ENCODE assay signal across 10 cellular contexts in genomic region chr18:12904012-12904516, GRCh38. TPM values are rescaled to one million over a fixed set of nuclear protein-coding genes. Genes with fewer than 3 reads are reported as not detected.
DNase-seq lines count a peak whose midpoint lies in the region; ATAC-seq, FAIRE-seq and TF ChIP-seq lines count a peak whose summit lies in the region.
"Had no signal": no experiment of that assay in that cellular context is flagged by ENCODE, and none has a peak within 500 bp of the region (broad histone marks: within the 10 kb centered on the region; RNA-seq: fewer than 3 reads in every experiment).

No MANE protein-coding gene starts in this region.

- peak; percentile 68 for DNase-seq in activated naive CD4-positive, alpha-beta T cell treated with anti-CD3 and anti-CD28 coated beads for 36 hours
- DNase-seq in activated naive CD4-positive, alpha-beta T cell (lab: John Stamatoyannopoulos, UW): no peak
- peak; percentile 66 to 71 for DNase-seq in activated T-cell treated with anti-CD3 and anti-CD28 coated beads, Interleukin-2, amount 50 U/mL, for 48 hours
- no peak for DNase-seq in HepG2 (ENCODE audit: low spot score)
- DNase-seq in urothelium cell line (ENCODE audit: low spot score): no peak
- no peak for DNase-seq in kidney tubule cell (ENCODE audit: low spot score)
- DNase-seq in Caco-2: no peak

- no peak overlapping the region for H3K4me3 Mint-ChIP-seq in activated naive CD4-positive, alpha-beta T cell treated with anti-CD3 and anti-CD28 coated beads for 36 hours
- H3K4me3 Mint-ChIP-seq in Caco-2 (ENCODE audit: unreplicated experiment): no peak overlapping the region

- TF ChIP-seq CTCF in HepG2 (CRISPR knock-in tag; IDR thresholded peaks at IDR 0.05): no peak
- TF ChIP-seq CTCF in Caco-2 (IDR thresholded peaks at IDR 0.05; ENCODE audit: insufficient read depth in 1 of 2, low read depth in 1 of 2, low read length in 1 of 2, severe bottlenecking in 1 of 2, unreplicated experiment in 1 of 2): no peak

- no peak for TF ChIP-seq EP300 in HepG2 (IDR thresholded peaks at IDR 0.05; ENCODE audit: low read depth in 2 of 2, low read length in 2 of 2)
- no peak for TF ChIP-seq EP300 in HepG2 (CRISPR knock-in tag; IDR thresholded peaks at IDR 0.05; ENCODE audit: borderline replicate concordance)

- no peaks in the 10 kb centered on the region for H3K27me3 Mint-ChIP-seq in activated naive CD4-positive, alpha-beta T cell treated with anti-CD3 and anti-CD28 coated beads for 36 hours (ENCODE audit: low read depth)
- no peaks in the 10 kb centered on the region for H3K27me3 Mint-ChIP-seq in Caco-2 (ENCODE audit: insufficient read depth, unreplicated experiment)

- H3K36me3 ChIP-seq in HepG2 (replicated peaks in 1 of 2; ENCODE audit: control insufficient read depth in 1 of 2, insufficient read depth in 2 of 2, low read length in 2 of 2) (no peaks in the 10 kb centered on the region), Caco-2 (ENCODE audit: control insufficient read depth, insufficient read depth, low read length) (no peaks in the 10 kb centered on the region)
- H3K36me3 ChIP-seq: SJCRH30 had no signal

- H4K20me1 ChIP-seq in HepG2 (ENCODE audit: insufficient read depth, low read length): no peaks in the 10 kb centered on the region

- FAIRE-seq in HepG2 (lab: Jason Lieb, UNC) (no peak), urothelium cell line (lab: Jason Lieb, UNC) (peak; percentile 58)
- FAIRE-seq: astrocyte had no signal

- peak overlapping the region; percentile 26 for H3K27ac Mint-ChIP-seq in activated naive CD4-positive, alpha-beta T cell treated with anti-CD3 and anti-CD28 coated beads for 36 hours
- H3K27ac Mint-ChIP-seq in Caco-2 (ENCODE audit: unreplicated experiment): no peak overlapping the region

- H3K9me3 Mint-ChIP-seq in activated naive CD4-positive, alpha-beta T cell treated with anti-CD3 and anti-CD28 coated beads for 36 hours: no peaks in the 10 kb centered on the region
- no peaks in the 10 kb centered on the region for H3K9me3 Mint-ChIP-seq in Caco-2 (ENCODE audit: unreplicated experiment)

- H3K27ac ChIP-seq in HepG2 (ENCODE audit: extremely low read length, insufficient read depth, low read length): no peak overlapping the region
- H3K27ac ChIP-seq: SJCRH30 had no signal

- ATAC-seq in HepG2: no peak
- no peak for ATAC-seq in HG03025 (IDR thresholded peaks at IDR 0.05; ENCODE audit: low FRiP score, unreplicated experiment)

- WGBS in HepG2 (ENCODE audit: low lambda C conversion rate): 40% methylated on average over 8 of the region's 8 CpGs

- BruUV-seq in HepG2 (replicated peaks; lab: Mats Ljungman, UMichigan) (no TSS peak), Caco-2 (replicated peaks; lab: Mats Ljungman, UMichigan) (no TSS peak)

- CTCF ChIA-PET in activated naive CD4-positive, alpha-beta T cell treated with anti-CD3 and anti-CD28 coated beads for 36 hours (lab: Charles Lee): interaction anchor here (0.9 to 3.3 kb wide), 3 partner anchors 10 to 87 kb away, joined by 3 to 19 read pairs (median 12); no protein-coding TSS in a partner anchor
- CTCF ChIA-PET in HepG2 (lab: Yijun Ruan, JAX; ENCODE audit: low intra/inter-chr PET ratio, low total read pairs) (no interaction called here), Caco-2 (lab: Charles Lee) (no interaction called here)

- no peak overlapping the region for H2AFZ ChIP-seq in HepG2 (ENCODE audit: low read length)

- peaks cover 1 to 26% of the 10 kb centered on the region in 2 experiments; a peak in 3 of 5 replicates for H3K27me3 ChIP-seq in HepG2 (ENCODE audit: control insufficient read depth in 1 of 2, insufficient read depth in 2 of 2, low read length in 2 of 2)
- H3K27me3 ChIP-seq in Caco-2 (replicated peaks; ENCODE audit: control insufficient read depth, insufficient read depth, low read length): no peaks in the 10 kb centered on the region
- H3K27me3 ChIP-seq: SJCRH30 had no signal

- no peaks in the 10 kb centered on the region for H3K36me3 Mint-ChIP-seq in activated naive CD4-positive, alpha-beta T cell treated with anti-CD3 and anti-CD28 coated beads for 36 hours (ENCODE audit: low read depth)
- no peaks in the 10 kb centered on the region for H3K36me3 Mint-ChIP-seq in Caco-2 (ENCODE audit: insufficient read depth, unreplicated experiment)

- H3K4me1 ChIP-seq in HepG2 (ENCODE audit: insufficient read depth, low read length): peaks cover 38% of the 10 kb centered on the region
- no peaks in the 10 kb centered on the region for H3K4me1 ChIP-seq in Caco-2
- H3K4me1 ChIP-seq: SJCRH30 had no signal

- H3K4me3 ChIP-seq in HepG2 (replicated peaks in 1 of 3; ENCODE audit: insufficient read depth in 1 of 3, low read depth in 2 of 3, low read length in 3 of 3) (no peak overlapping the region), Caco-2 (ENCODE audit: low read depth, low read length) (no peak overlapping the region)
- H3K4me3 ChIP-seq: SJCRH30 had no signal

- H3K9me3 ChIP-seq in HepG2 (ENCODE audit: low read length): no peaks in the 10 kb centered on the region
- H3K9me3 ChIP-seq in Caco-2: no peaks in the 10 kb centered on the region
- H3K9me3 ChIP-seq: SJCRH30 had no signal

- no peak overlapping the region for H3K9ac ChIP-seq in HepG2 (ENCODE audit: insufficient read depth, low read depth, low read length)

- POLR2A ChIA-PET in HepG2 (lab: Yijun Ruan, JAX) (interaction anchor here (2.4 kb wide), 1 partner anchor 20 kb away, joined by 12 read pairs; the partner anchor contains the start of gene PTPN2), Caco-2 (lab: Charles Lee) (no interaction called here)

- TF ChIP-seq RAD21 in HepG2 (CRISPR knock-in tag; IDR thresholded peaks at IDR 0.05): no peak

- intact Hi-C loops in activated naive CD4-positive, alpha-beta T cell treated with anti-CD3 and anti-CD28 coated beads for 36 hours (cut with micrococcal nuclease): no loop called here
- intact Hi-C loops in HepG2 (cut with micrococcal nuclease; ENCODE audit: unreplicated experiment): no loop called here
- intact Hi-C loops in Caco-2 (cut with micrococcal nuclease; ENCODE audit: unreplicated experiment): no loop called here

- H3K79me2 ChIP-seq in HepG2 (ENCODE audit: insufficient read depth, low read length): no peaks in the 10 kb centered on the region

- H3K4me1 Mint-ChIP-seq in activated naive CD4-positive, alpha-beta T cell treated with anti-CD3 and anti-CD28 coated beads for 36 hours (ENCODE audit: low read depth): peaks cover 4% of the 10 kb centered on the region
- no peaks in the 10 kb centered on the region for H3K4me1 Mint-ChIP-seq in Caco-2 (ENCODE audit: low read depth, unreplicated experiment)

- no peak for TF ChIP-seq POLR2A in HepG2 (IDR thresholded peaks at IDR 0.05; ENCODE audit: insufficient read depth in 1 of 2, low read depth in 2 of 2, low read length in 2 of 2)

- peak overlapping the region; percentile 45 for H3K4me2 ChIP-seq in HepG2 (ENCODE audit: low read depth, low read length)

- in situ Hi-C loops in HepG2 (cut with HindIII; ENCODE audit: extremely low pct_ligation_motif_present, low pct_unique_long_range_greater_than_20kb): no loop called here

RNA-seq across cellular contexts. Expression of gene PTPN2, which starts 20.0 kb away (rescaled TPM):
- 10 to 100 TPM; 68.5 to 71.8 TPM for total RNA-seq in activated naive CD4-positive, alpha-beta T cell treated with anti-CD3 and anti-CD28 coated beads for 36 hours
- total RNA-seq in HepG2 (2016; rRNA removed; fragmentation: Illumina TruSeq; extraction: Trizol) (41.5 and 50.4 TPM in 2 replicates), Caco-2 (2022) (53.4 and 55.0 TPM in 2 replicates)
- 49.3 and 52.6 TPM in 2 replicates for total RNA-seq in HepG2 (2016; cell fraction: cytosol; rRNA removed; fragmentation: Illumina TruSeq; extraction: Trizol; ENCODE audit: low read depth)
- 38.4 and 56.0 TPM in 2 replicates for total RNA-seq in HepG2 (2016; cell fraction: insoluble cytoplasmic fraction; rRNA removed; fragmentation: Illumina TruSeq; extraction: Trizol)
- 51.7 and 54.4 TPM in 2 replicates for total RNA-seq in HepG2 (2016; cell fraction: membrane; rRNA removed; fragmentation: Illumina TruSeq; extraction: Trizol)
- total RNA-seq in HepG2 (2016; cell fraction: nucleus; rRNA removed; fragmentation: Illumina TruSeq; extraction: Trizol): 26.0 and 29.7 TPM in 2 replicates
- 19.0 and 24.9 TPM in 2 replicates for polyA plus RNA-seq in HepG2 (2011; rRNA removed)
- polyA plus RNA-seq in HepG2 (2011; cell fraction: cytosol; rRNA removed): 10.2 and 14.5 TPM in 2 replicates
- 11.5 and 12.9 TPM in 2 replicates for polyA plus RNA-seq in HepG2 (2011; cell fraction: nucleus; rRNA removed)
- 22.1 and 25.7 TPM in 2 replicates for polyA plus RNA-seq in HepG2 (2012)
- polyA plus RNA-seq in HepG2 (2016; cell fraction: cytosol; fragmentation: Illumina TruSeq; extraction: Trizol; ENCODE audit: low read depth): 32.5 and 35.5 TPM in 2 replicates
- polyA plus RNA-seq in HepG2 (2016; cell fraction: insoluble cytoplasmic fraction; fragmentation: Illumina TruSeq; extraction: Trizol; ENCODE audit: low read depth): 63.2 and 65.8 TPM in 2 replicates
- 42.7 and 43.8 TPM in 2 replicates for polyA plus RNA-seq in HepG2 (2016; cell fraction: membrane; fragmentation: Illumina TruSeq; extraction: Trizol; ENCODE audit: low read depth)
- 42.7 and 47.1 TPM in 2 replicates for polyA plus RNA-seq in HepG2 (2016; cell fraction: nucleus; fragmentation: Illumina TruSeq; extraction: Trizol; ENCODE audit: insufficient read depth, low read depth)
- polyA minus RNA-seq in HepG2 (2011; rRNA and poly(A)+ RNA removed; ENCODE audit: low replicate concordance): 15.3 and 15.9 TPM in 2 replicates
- 19.2 and 19.3 TPM in 2 replicates for polyA minus RNA-seq in HepG2 (2011; cell fraction: cytosol; rRNA and poly(A)+ RNA removed)
- 31.0 and 33.9 TPM in 2 replicates for polyA minus RNA-seq in HepG2 (2011; cell fraction: nucleus; rRNA and poly(A)+ RNA removed)

RNA-seq across cellular contexts. Expression of gene SEH1L, which starts 43.7 kb away (rescaled TPM):
- 10 to 100 TPM; 82.6 to 85.4 TPM for total RNA-seq in activated naive CD4-positive, alpha-beta T cell treated with anti-CD3 and anti-CD28 coated beads for 36 hours
- total RNA-seq in HepG2 (2016; rRNA removed; fragmentation: Illumina TruSeq; extraction: Trizol) (59.6 and 96.2 TPM in 2 replicates), Caco-2 (2022) (116 and 118 TPM in 2 replicates)
- 17.4 and 19.2 TPM in 2 replicates for total RNA-seq in HepG2 (2016; cell fraction: cytosol; rRNA removed; fragmentation: Illumina TruSeq; extraction: Trizol; ENCODE audit: low read depth)
- 55.1 and 101 TPM in 2 replicates for total RNA-seq in HepG2 (2016; cell fraction: insoluble cytoplasmic fraction; rRNA removed; fragmentation: Illumina TruSeq; extraction: Trizol)
- total RNA-seq in HepG2 (2016; cell fraction: membrane; rRNA removed; fragmentation: Illumina TruSeq; extraction: Trizol): 36.0 and 39.4 TPM in 2 replicates
- total RNA-seq in HepG2 (2016; cell fraction: nucleus; rRNA removed; fragmentation: Illumina TruSeq; extraction: Trizol): 46.1 and 50.8 TPM in 2 replicates
- 43.3 and 63.5 TPM in 2 replicates for polyA plus RNA-seq in HepG2 (2011; rRNA removed)
- 32.3 and 38.9 TPM in 2 replicates for polyA plus RNA-seq in HepG2 (2011; cell fraction: cytosol; rRNA removed)
- polyA plus RNA-seq in HepG2 (2011; cell fraction: nucleus; rRNA removed): 36.4 and 40.5 TPM in 2 replicates
- polyA plus RNA-seq in HepG2 (2012): 26.8 and 30.0 TPM in 2 replicates
- 6.6 and 7.4 TPM in 2 replicates for polyA plus RNA-seq in HepG2 (2016; cell fraction: cytosol; fragmentation: Illumina TruSeq; extraction: Trizol; ENCODE audit: low read depth)
- 76.8 and 84.1 TPM in 2 replicates for polyA plus RNA-seq in HepG2 (2016; cell fraction: insoluble cytoplasmic fraction; fragmentation: Illumina TruSeq; extraction: Trizol; ENCODE audit: low read depth)
- 13.7 and 15.5 TPM in 2 replicates for polyA plus RNA-seq in HepG2 (2016; cell fraction: membrane; fragmentation: Illumina TruSeq; extraction: Trizol; ENCODE audit: low read depth)
- 57.0 and 57.1 TPM in 2 replicates for polyA plus RNA-seq in HepG2 (2016; cell fraction: nucleus; fragmentation: Illumina TruSeq; extraction: Trizol; ENCODE audit: insufficient read depth, low read depth)
- polyA minus RNA-seq in HepG2 (2011; rRNA and poly(A)+ RNA removed; ENCODE audit: low replicate concordance): 83.0 and 125 TPM in 2 replicates
- 49.3 and 51.1 TPM in 2 replicates for polyA minus RNA-seq in HepG2 (2011; cell fraction: cytosol; rRNA and poly(A)+ RNA removed)
- 70.4 and 83.0 TPM in 2 replicates for polyA minus RNA-seq in HepG2 (2011; cell fraction: nucleus; rRNA and poly(A)+ RNA removed)

Comparison
In these comparisons a context has a peak if more than half of its experiments do, and no peak if none do; other contexts are left out.
1. DNase-seq: peak in activated naive CD4-positive, alpha-beta T cell treated with anti-CD3 and anti-CD28 coated beads for 36 hours (single experiment) and activated T-cell treated with anti-CD3 and anti-CD28 coated beads, Interleukin-2, amount 50 U/mL, for 48 hours (2 of 2); none in activated naive CD4-positive, alpha-beta T cell (0 of 4), HepG2 (single experiment), urothelium cell line (single experiment), kidney tubule cell (single experiment) and Caco-2 (0 of 2).